In the genomic region with DNA sequence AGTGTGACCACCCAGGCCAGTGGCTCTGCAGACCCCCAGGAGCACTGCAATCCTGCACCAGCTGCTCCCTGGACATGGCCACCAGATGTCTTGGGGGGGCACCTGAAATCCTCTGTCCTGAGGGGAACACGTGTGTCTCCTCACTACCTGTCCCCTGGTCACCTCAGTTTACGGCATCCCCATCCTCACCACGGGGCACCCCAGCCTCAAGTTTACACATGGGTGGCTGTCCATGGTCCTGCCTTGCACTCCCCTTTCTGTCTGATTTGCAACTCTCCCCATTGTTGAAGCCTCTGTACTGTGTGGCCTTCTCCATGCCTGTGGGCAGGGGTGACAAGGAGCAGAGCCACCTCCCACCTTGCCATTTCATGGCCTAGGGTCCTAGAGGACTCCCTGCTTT, we compare ENCODE assay signal across 20 cellular contexts.
DNase-seq lines count a peak whose midpoint lies in the region; ATAC-seq and TF ChIP-seq lines count a peak whose summit lies in the region.
"Had no signal": no experiment of that assay in that cellular context is flagged by ENCODE, and none has a peak within 500 bp of the region (broad histone marks: within the 10 kb centered on the region; RNA-seq: fewer than 3 reads in every experiment).

No MANE protein-coding gene starts in this region.

- no peak overlapping the region for H2AFZ ChIP-seq in Karpas-422 (ENCODE audit: low read length)

- no peaks in the 10 kb centered on the region for H3K4me1 Mint-ChIP-seq in activated CD4-positive, alpha-beta memory T cell treated with anti-CD3 and anti-CD28 coated beads for 36 hours (ENCODE audit: low read depth)
- no peaks in the 10 kb centered on the region for H3K4me1 Mint-ChIP-seq in activated CD4-positive, alpha-beta memory T cell treated with anti-CD3 and anti-CD28 coated beads, Interleukin-2, amount 10 ng/mL, durations not matched to agents 7 days and 5 days
- no peaks in the 10 kb centered on the region for H3K4me1 Mint-ChIP-seq in T-cell
- H3K4me1 Mint-ChIP-seq: activated naive CD4-positive, alpha-beta T cell treated with anti-CD3 and anti-CD28 coated beads, Interleukin-2, amount 50 U/mL, for 24 hours had no signal

- H4K20me1 ChIP-seq in Karpas-422 (ENCODE audit: insufficient read depth, low read depth, low read length), result no peaks in the 10 kb centered on the region

- H3K9me2 ChIP-seq in Karpas-422 (replicated peaks; ENCODE audit: insufficient read depth, low read length), result no peaks in the 10 kb centered on the region

- no peak overlapping the region for H3K4me3 Mint-ChIP-seq in activated CD4-positive, alpha-beta memory T cell treated with anti-CD3 and anti-CD28 coated beads for 36 hours
- H3K4me3 Mint-ChIP-seq in activated CD4-positive, alpha-beta memory T cell treated with anti-CD3 and anti-CD28 coated beads, Interleukin-2, amount 10 ng/mL, durations not matched to agents 7 days and 5 days, result no peak overlapping the region
- no peak overlapping the region for H3K4me3 Mint-ChIP-seq in T-cell
- H3K4me3 Mint-ChIP-seq: activated naive CD4-positive, alpha-beta T cell treated with anti-CD3 and anti-CD28 coated beads, Interleukin-2, amount 50 U/mL, for 24 hours; dendritic cell treated with granulocyte-macrophage colony-stimulating factor and Interleukin-4, amounts not matched to agents 40 ng/mL and 50 ng/mL, for 4 days had no signal

- no peaks in the 10 kb centered on the region for H3K9me3 Mint-ChIP-seq in activated CD4-positive, alpha-beta memory T cell treated with anti-CD3 and anti-CD28 coated beads for 36 hours
- H3K9me3 Mint-ChIP-seq in activated CD4-positive, alpha-beta memory T cell treated with anti-CD3 and anti-CD28 coated beads, Interleukin-2, amount 10 ng/mL, durations not matched to agents 7 days and 5 days, result no peaks in the 10 kb centered on the region
- H3K9me3 Mint-ChIP-seq in T-cell, result no peaks in the 10 kb centered on the region
- H3K9me3 Mint-ChIP-seq: activated naive CD4-positive, alpha-beta T cell treated with anti-CD3 and anti-CD28 coated beads, Interleukin-2, amount 50 U/mL, for 24 hours; dendritic cell treated with granulocyte-macrophage colony-stimulating factor and Interleukin-4, amounts not matched to agents 40 ng/mL and 50 ng/mL, for 4 days had no signal

- no peak overlapping the region for H3K4me3 ChIP-seq in Karpas-422 (ENCODE audit: low read length)
- H3K4me3 ChIP-seq: body of pancreas, esophagus muscularis mucosa, stomach had no signal

- no peaks in the 10 kb centered on the region for H3K9me3 ChIP-seq in Karpas-422 (ENCODE audit: low read length)
- H3K9me3 ChIP-seq: body of pancreas, esophagus muscularis mucosa, neutrophil, stomach had no signal

- H3K27ac Mint-ChIP-seq in activated CD4-positive, alpha-beta memory T cell treated with anti-CD3 and anti-CD28 coated beads for 36 hours, result no peak overlapping the region
- no peak overlapping the region for H3K27ac Mint-ChIP-seq in activated CD4-positive, alpha-beta memory T cell treated with anti-CD3 and anti-CD28 coated beads, Interleukin-2, amount 10 ng/mL, durations not matched to agents 7 days and 5 days
- H3K27ac Mint-ChIP-seq in T-cell, result no peak overlapping the region
- H3K27ac Mint-ChIP-seq: activated naive CD4-positive, alpha-beta T cell treated with anti-CD3 and anti-CD28 coated beads, Interleukin-2, amount 50 U/mL, for 24 hours; dendritic cell treated with granulocyte-macrophage colony-stimulating factor and Interleukin-4, amounts not matched to agents 40 ng/mL and 50 ng/mL, for 4 days had no signal

- DNase-seq in activated CD4-positive, alpha-beta memory T cell treated with anti-CD3 and anti-CD28 coated beads for 36 hours, result peak; percentile 23
- no peak for DNase-seq in activated CD4-positive, alpha-beta memory T cell treated with anti-CD3 and anti-CD28 coated beads, Interleukin-2, amount 10 ng/mL, durations not matched to agents 7 days and 5 days
- DNase-seq in dermis blood vessel endothelial cell, result peak; percentile 9
- DNase-seq in myocyte (ENCODE audit: low read depth), result peak; percentile 12
- DNase-seq in T-cell, result no peak
- DNase-seq in inferior parietal cortex (ENCODE audit: extremely low spot score), result no peak
- DNase-seq in Karpas-422, result no peak
- DNase-seq: activated T-cell treated with anti-CD3 and anti-CD28 coated beads for 4 hours, body of pancreas, DMS53, glutamatergic neuron, HCEC 1CT, midbrain, NCI-H2227 treated with DMSO at 0.1 percent for 48 hours, stomach had no signal

- H3K27me3 Mint-ChIP-seq in activated CD4-positive, alpha-beta memory T cell treated with anti-CD3 and anti-CD28 coated beads for 36 hours, result peaks cover 23% of the 10 kb centered on the region
- peaks cover 38% of the 10 kb centered on the region for H3K27me3 Mint-ChIP-seq in activated CD4-positive, alpha-beta memory T cell treated with anti-CD3 and anti-CD28 coated beads, Interleukin-2, amount 10 ng/mL, durations not matched to agents 7 days and 5 days
- peaks cover 23 to 42% of the 10 kb centered on the region in 2 donors for H3K27me3 Mint-ChIP-seq in T-cell

- no peaks in the 10 kb centered on the region for H3K27me3 ChIP-seq in Karpas-422 (ENCODE audit: low read length)
- H3K27me3 ChIP-seq: body of pancreas had no signal

- ATAC-seq in T-cell (replicated peaks in 1 of 4), result no peak
- ATAC-seq: body of pancreas had no signal

- no peaks in the 10 kb centered on the region for H3K79me2 ChIP-seq in Karpas-422 (ENCODE audit: low read length)

- no peak overlapping the region for H3K9ac ChIP-seq in Karpas-422 (ENCODE audit: low read length)

- no peaks in the 10 kb centered on the region for H3K36me3 ChIP-seq in Karpas-422 (ENCODE audit: insufficient read depth, low read length)
- H3K36me3 ChIP-seq: esophagus muscularis mucosa, neutrophil, stomach had no signal

- H3K4me1 ChIP-seq in Karpas-422 (ENCODE audit: low read length), result no peaks in the 10 kb centered on the region
- H3K4me1 ChIP-seq: body of pancreas, stomach had no signal

- intact Hi-C loops in activated CD4-positive, alpha-beta memory T cell treated with anti-CD3 and anti-CD28 coated beads for 36 hours (cut with micrococcal nuclease), result no loop called here

- TF ChIP-seq RAD21 in Ishikawa (IDR thresholded peaks at IDR 0.05; ENCODE audit: low read depth), result no peak

- CTCF ChIA-PET in activated CD4-positive, alpha-beta memory T cell treated with anti-CD3 and anti-CD28 coated beads for 36 hours (lab: Charles Lee), result no interaction called here
- CTCF ChIA-PET in activated CD4-positive, alpha-beta memory T cell treated with anti-CD3 and anti-CD28 coated beads, Interleukin-2, amount 10 ng/mL, durations not matched to agents 7 days and 5 days (lab: Charles Lee), result no interaction called here
- CTCF ChIA-PET in T-cell (lab: Charles Lee), result no interaction called here

- POLR2A ChIA-PET in activated CD4-positive, alpha-beta memory T cell treated with anti-CD3 and anti-CD28 coated beads for 36 hours (lab: Charles Lee), result no interaction called here
- POLR2A ChIA-PET in activated CD4-positive, alpha-beta memory T cell treated with anti-CD3 and anti-CD28 coated beads, Interleukin-2, amount 10 ng/mL, durations not matched to agents 7 days and 5 days (lab: Charles Lee), result no interaction called here
- POLR2A ChIA-PET in T-cell (lab: Charles Lee), result no interaction called here

- no peak for TF ChIP-seq EP300 in Ishikawa (IDR thresholded peaks at IDR 0.05; ENCODE audit: borderline replicate concordance)

- H3K36me3 Mint-ChIP-seq in activated CD4-positive, alpha-beta memory T cell treated with anti-CD3 and anti-CD28 coated beads for 36 hours, result no peaks in the 10 kb centered on the region
- no peaks in the 10 kb centered on the region for H3K36me3 Mint-ChIP-seq in activated CD4-positive, alpha-beta memory T cell treated with anti-CD3 and anti-CD28 coated beads, Interleukin-2, amount 10 ng/mL, durations not matched to agents 7 days and 5 days (ENCODE audit: low read depth)
- H3K36me3 Mint-ChIP-seq in T-cell, result no peaks in the 10 kb centered on the region
- H3K36me3 Mint-ChIP-seq: activated naive CD4-positive, alpha-beta T cell treated with anti-CD3 and anti-CD28 coated beads, Interleukin-2, amount 50 U/mL, for 24 hours had no signal

- no peak overlapping the region for H3K4me2 ChIP-seq in Karpas-422 (ENCODE audit: low read depth, low read length, poor library complexity, severe bottlenecking)

- H3K27ac ChIP-seq in Karpas-422 (ENCODE audit: low read length), result no peak overlapping the region
- H3K27ac ChIP-seq: body of pancreas, esophagus muscularis mucosa, neutrophil, stomach had no signal

TF ChIP-seq in Ishikawa, 13 proteins besides CTCF, POLR2A, EP300 and RAD21:
- TF ChIP-seq REST (IDR thresholded peaks at IDR 0.05; ENCODE audit: low read depth) (peak; percentile 91), CEBPB (IDR thresholded peaks at IDR 0.05) (no peak)

Comparison
In these comparisons a context has a peak if more than half of its experiments do, and no peak if none do; other contexts are left out.
1. DNase-seq: peak in activated CD4-positive, alpha-beta memory T cell treated with anti-CD3 and anti-CD28 coated beads for 36 hours (single experiment), dermis blood vessel endothelial cell (single experiment) and myocyte (single experiment); none in activated CD4-positive, alpha-beta memory T cell treated with anti-CD3 and anti-CD28 coated beads, Interleukin-2, amount 10 ng/mL, durations not matched to agents 7 days and 5 days (single experiment), T-cell (0 of 34), inferior parietal cortex (single experiment) and Karpas-422 (single experiment).